In the genomic region with DNA sequence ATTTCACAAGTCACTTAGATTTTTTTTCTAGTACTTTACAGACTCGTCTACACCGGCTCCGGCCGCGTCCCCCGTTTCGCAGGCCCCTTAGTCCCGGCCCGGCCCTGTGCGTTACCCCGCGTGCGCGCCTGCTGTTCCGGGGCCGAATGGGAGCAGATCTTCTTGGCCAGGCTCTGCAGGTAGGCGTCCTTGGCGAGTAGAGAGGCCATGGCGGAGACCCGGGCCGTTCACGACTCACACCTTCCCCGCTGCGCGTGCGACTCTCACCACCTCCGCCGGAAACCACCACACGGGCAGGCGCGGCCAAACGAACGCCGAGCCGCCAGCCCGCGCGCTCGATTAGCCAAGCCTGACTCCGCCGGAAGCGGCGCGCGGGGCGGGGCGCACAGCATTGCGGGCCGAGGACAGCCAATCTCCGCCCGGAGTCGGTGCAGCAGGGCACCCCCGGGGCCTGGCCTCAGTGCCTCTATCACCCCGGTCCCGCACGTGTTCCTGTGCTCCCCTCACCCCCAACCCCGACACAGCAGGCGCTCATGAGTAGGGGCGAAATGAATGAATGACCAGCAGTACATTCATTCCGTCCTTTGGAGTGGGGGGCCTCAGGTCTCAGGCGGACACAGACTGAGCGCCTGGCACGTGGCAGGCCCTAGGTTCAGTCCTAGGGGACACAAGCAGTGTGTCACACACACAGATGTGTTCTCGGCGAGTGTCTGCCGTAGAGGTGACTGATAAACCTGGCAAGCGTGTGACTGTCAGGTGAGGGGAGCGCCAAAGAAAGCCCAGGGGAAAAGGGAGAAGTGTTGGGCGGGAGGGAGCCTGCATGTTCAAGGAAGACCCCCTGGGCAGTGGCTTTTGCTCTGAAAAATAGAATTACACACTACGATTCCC, we compare ENCODE assay signal across 1 cellular context.
TF ChIP-seq lines count a peak whose summit lies in the region.

A gene (minus strand): TSS at position 265 of the 888 bp plus-strand sequence. CDS start 56 bp downstream, at position 209.

TF ChIP-seq in HCT116, 20 proteins besides CTCF, POLR2A, EP300 and RAD21 (continued from another document):
- TF ChIP-seq EZH2phosphoT487 (IDR thresholded peaks at IDR 0.05; ENCODE audit: borderline replicate concordance) = no peak
- TF ChIP-seq, protein P1, sequence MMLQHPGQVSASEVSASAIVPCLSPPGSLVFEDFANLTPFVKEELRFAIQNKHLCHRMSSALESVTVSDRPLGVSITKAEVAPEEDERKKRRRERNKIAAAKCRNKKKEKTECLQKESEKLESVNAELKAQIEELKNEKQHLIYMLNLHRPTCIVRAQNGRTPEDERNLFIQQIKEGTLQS (IDR thresholded peaks at IDR 0.05) = no peak
- TF ChIP-seq, protein P2, sequence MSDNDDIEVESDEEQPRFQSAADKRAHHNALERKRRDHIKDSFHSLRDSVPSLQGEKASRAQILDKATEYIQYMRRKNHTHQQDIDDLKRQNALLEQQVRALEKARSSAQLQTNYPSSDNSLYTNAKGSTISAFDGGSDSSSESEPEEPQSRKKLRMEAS (IDR thresholded peaks at IDR 0.05) = peak; percentile 98
- TF ChIP-seq POLR2AphosphoS5 (IDR thresholded peaks at IDR 0.05; ENCODE audit: low read depth, low read length) = peak; percentile 87
- no peak; the same call in 1 of the 2 replicates for TF ChIP-seq JUND (IDR thresholded peaks at IDR 0.05)
- no peak for TF ChIP-seq EZH2 (IDR thresholded peaks at IDR 0.05)
